Comparison of ENCODE assay signal across 1 cellular context in genomic region chr1:224368409-224368808, GRCh38.
TF ChIP-seq lines count a peak whose summit lies in the region.

No MANE protein-coding gene starts in this region.

TF ChIP-seq in HepG2, 621 proteins besides CTCF, POLR2A, EP300 and RAD21 (continued from another document):
- no peak for TF ChIP-seq MLXIP (CRISPR knock-in tag; IDR thresholded peaks at IDR 0.05; ENCODE audit: borderline replicate concordance)
- TF ChIP-seq ZC3H13 (CRISPR knock-in tag; IDR thresholded peaks at IDR 0.05), result no peak
- TF ChIP-seq HNF4A (CRISPR knock-in tag; IDR thresholded peaks at IDR 0.05), result no peak
- TF ChIP-seq SKI (IDR thresholded peaks at IDR 0.05; ENCODE audit: partially characterized antibody), result no peak
- TF ChIP-seq FOXK2 (IDR thresholded peaks at IDR 0.05), result no peak
- no peak for TF ChIP-seq TARDBP (CRISPR knock-in tag; IDR thresholded peaks at IDR 0.05)
- TF ChIP-seq PCBP1 (IDR thresholded peaks at IDR 0.05; ENCODE audit: borderline replicate concordance, low read depth, low read length), result no peak
- no peak for TF ChIP-seq ZBTB4 (CRISPR knock-in tag; IDR thresholded peaks at IDR 0.05; ENCODE audit: borderline replicate concordance)
- no peak for TF ChIP-seq ZNF644 (CRISPR knock-in tag; IDR thresholded peaks at IDR 0.05; ENCODE audit: low read depth)
- no peak for TF ChIP-seq SMAD1 (CRISPR knock-in tag; IDR thresholded peaks at IDR 0.05; ENCODE audit: borderline replicate concordance, low read depth)
- no peak for TF ChIP-seq TOPORS (CRISPR knock-in tag; IDR thresholded peaks at IDR 0.05)
- TF ChIP-seq SIN3A (IDR thresholded peaks at IDR 0.05; ENCODE audit: borderline replicate concordance, low read depth, low read length), result no peak
- TF ChIP-seq AGO1 (IDR thresholded peaks at IDR 0.05; ENCODE audit: low read depth, low read length, poor library complexity, severe bottlenecking), result no peak
